24 cellular contexts compared by ENCODE assay signal in the genomic region with DNA sequence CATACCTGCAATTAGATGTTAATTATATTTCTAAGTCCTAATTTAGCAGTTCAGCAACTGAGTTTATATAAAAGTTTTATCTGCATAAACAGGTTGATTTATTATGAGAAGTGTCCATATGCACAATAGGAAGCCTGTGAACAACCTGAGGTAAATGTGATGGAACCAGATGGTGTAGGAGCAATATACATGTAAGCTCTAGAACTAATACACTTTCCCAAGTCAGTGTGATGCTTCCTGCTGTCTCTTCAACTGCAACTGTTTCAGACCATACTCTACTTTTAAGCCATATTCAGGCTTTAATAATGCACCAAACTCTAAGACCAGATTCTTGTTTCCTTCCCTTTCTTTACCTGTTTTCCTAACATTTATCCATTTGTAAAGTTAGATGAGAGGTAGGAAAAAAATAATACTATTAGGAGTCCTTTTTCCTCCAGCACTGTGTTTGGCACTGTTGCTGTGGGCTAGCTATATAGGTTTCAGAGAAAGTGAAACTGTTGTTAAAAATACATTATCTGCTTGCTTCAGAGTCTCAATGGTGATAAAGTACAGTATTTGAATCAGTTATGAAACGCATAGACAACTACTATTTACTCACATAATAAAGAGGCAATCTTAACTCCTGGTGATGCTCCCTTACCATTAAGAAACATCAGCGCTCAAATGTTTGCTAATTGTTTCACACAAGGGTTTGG.
DNase-seq lines count a peak whose midpoint lies in the region; ATAC-seq and TF ChIP-seq lines count a peak whose summit lies in the region.
"Had no signal": no experiment of that assay in that cellular context is flagged by ENCODE, and none has a peak within 500 bp of the region (broad histone marks: within the 10 kb centered on the region; RNA-seq: fewer than 3 reads in every experiment).

No MANE protein-coding gene starts in this region.

- no peaks in the 10 kb centered on the region for H3K36me3 ChIP-seq in left ventricle myocardium inferior
- H3K36me3 ChIP-seq: HAP-1 had no signal

- TF ChIP-seq CTCF in left ventricle myocardium inferior (IDR thresholded peaks at IDR 0.05; ENCODE audit: borderline replicate concordance): no peak

- no peaks in the 10 kb centered on the region for H3K9me3 ChIP-seq in left ventricle myocardium inferior (replicated peaks)
- H3K9me3 ChIP-seq: HAP-1 had no signal

- no peaks in the 10 kb centered on the region for H3K4me1 ChIP-seq in left ventricle myocardium inferior
- H3K4me1 ChIP-seq: HAP-1 had no signal

- intact Hi-C loops in left ventricle myocardium inferior (cut with micrococcal nuclease): no loop called here

- H3K4me3 ChIP-seq in left ventricle myocardium inferior: no peak overlapping the region
- H3K4me3 ChIP-seq: HAP-1 had no signal

- no peaks in the 10 kb centered on the region for H3K27me3 ChIP-seq in left ventricle myocardium inferior (ENCODE audit: low read depth)

- ATAC-seq in HG02973 (IDR thresholded peaks at IDR 0.05; ENCODE audit: unreplicated experiment): peak; percentile 53
- ATAC-seq in GM19395 (IDR thresholded peaks at IDR 0.05; ENCODE audit: unreplicated experiment): no peak
- ATAC-seq: HepG2, PC-3, SK-N-SH treated with all-trans-retinoic acid at 6 μM for 48 hours, T-cell had no signal

- no peak overlapping the region for H3K27ac ChIP-seq in left ventricle myocardium inferior (replicated peaks)

- DNase-seq in NCI-H82 (lab: John Stamatoyannopoulos, UW) (peak; percentile 16), NCI-H82 treated with DMSO at 0.1 percent for 48 hours (lab: John Stamatoyannopoulos, UW; ENCODE audit: unreplicated experiment) (no peak), NCI-H446 treated with DMSO at 0.1 percent for 48 hours (lab: John Stamatoyannopoulos, UW) (peak; percentile 17), glomerular visceral epithelial cell (ENCODE audit: extremely low spot score) (no peak), left ventricle myocardium inferior (no peak)
- no peak for DNase-seq in activated CD8-positive, alpha-beta memory T cell treated with anti-CD3 and anti-CD28 coated beads, Interleukin-2, amount 50 U/mL, for 48 hours
- DNase-seq: 8988T, COR-L47, DMS153, GF-D8, KBM-7, MV-4-11, NCI-H1417, NCI-H1930, NCI-H748 treated with DMSO at 0.1 percent for 48 hours, PC-3, RPMI8226, SHP77 treated with DMSO at 0.1 percent for 48 hours, T-cell had no signal

Comparison
In these comparisons a context has a peak if more than half of its experiments do, and no peak if none do; other contexts are left out.
1. DNase-seq: peak in NCI-H82 (single experiment) and NCI-H446 treated with DMSO at 0.1 percent for 48 hours (single experiment); none in NCI-H82 treated with DMSO at 0.1 percent for 48 hours (single experiment), glomerular visceral epithelial cell (single experiment), activated CD8-positive, alpha-beta memory T cell treated with anti-CD3 and anti-CD28 coated beads, Interleukin-2, amount 50 U/mL, for 48 hours (single experiment) and left ventricle myocardium inferior (single experiment).